ENCODE assay signal across 1 cellular context in the genomic region with DNA sequence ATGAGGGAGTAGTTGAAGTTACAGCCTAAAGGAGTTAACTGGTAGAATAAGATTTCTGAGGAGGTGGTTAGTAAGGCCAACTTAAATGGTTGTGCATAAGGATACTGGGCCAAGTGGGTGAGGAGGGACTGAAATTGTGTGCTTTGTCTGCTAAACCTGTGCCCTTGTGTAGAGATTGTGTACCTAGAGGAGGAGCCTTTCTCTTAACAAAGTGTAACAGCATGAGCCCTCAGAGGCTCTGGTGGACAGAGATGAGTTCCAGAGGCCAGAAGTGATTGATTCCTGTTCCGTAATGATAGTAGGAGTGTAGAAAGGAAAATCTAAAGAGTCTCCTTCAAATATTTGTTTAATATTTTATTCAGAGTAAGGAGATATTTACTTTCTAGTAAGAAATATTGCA.
A peak's percentile ranks its signal among the peaks of the same experiment; 100 is the strongest.
TF ChIP-seq lines count a peak whose summit lies in the region.

No MANE protein-coding gene starts in this region.

TF ChIP-seq in HepG2, 621 proteins besides CTCF, POLR2A, EP300 and RAD21 (continued from another document):
- TF ChIP-seq TBX2 (CRISPR knock-in tag; IDR thresholded peaks at IDR 0.05; ENCODE audit: borderline replicate concordance) (no peak), SP5 (CRISPR knock-in tag; IDR thresholded peaks at IDR 0.05; ENCODE audit: borderline replicate concordance, low read depth) (0 out of 2 replicates have a peak, but pooled peaks have one; percentile 21), ZMYM4 (CRISPR knock-in tag; IDR thresholded peaks at IDR 0.05) (0 out of 2 replicates have a peak, but pooled peaks have one; percentile 16), ZNF17 (CRISPR knock-in tag; IDR thresholded peaks at IDR 0.05) (no peak), MIER3 (CRISPR knock-in tag; IDR thresholded peaks at IDR 0.05; ENCODE audit: borderline replicate concordance) (no peak)
- TF ChIP-seq, protein P1, sequence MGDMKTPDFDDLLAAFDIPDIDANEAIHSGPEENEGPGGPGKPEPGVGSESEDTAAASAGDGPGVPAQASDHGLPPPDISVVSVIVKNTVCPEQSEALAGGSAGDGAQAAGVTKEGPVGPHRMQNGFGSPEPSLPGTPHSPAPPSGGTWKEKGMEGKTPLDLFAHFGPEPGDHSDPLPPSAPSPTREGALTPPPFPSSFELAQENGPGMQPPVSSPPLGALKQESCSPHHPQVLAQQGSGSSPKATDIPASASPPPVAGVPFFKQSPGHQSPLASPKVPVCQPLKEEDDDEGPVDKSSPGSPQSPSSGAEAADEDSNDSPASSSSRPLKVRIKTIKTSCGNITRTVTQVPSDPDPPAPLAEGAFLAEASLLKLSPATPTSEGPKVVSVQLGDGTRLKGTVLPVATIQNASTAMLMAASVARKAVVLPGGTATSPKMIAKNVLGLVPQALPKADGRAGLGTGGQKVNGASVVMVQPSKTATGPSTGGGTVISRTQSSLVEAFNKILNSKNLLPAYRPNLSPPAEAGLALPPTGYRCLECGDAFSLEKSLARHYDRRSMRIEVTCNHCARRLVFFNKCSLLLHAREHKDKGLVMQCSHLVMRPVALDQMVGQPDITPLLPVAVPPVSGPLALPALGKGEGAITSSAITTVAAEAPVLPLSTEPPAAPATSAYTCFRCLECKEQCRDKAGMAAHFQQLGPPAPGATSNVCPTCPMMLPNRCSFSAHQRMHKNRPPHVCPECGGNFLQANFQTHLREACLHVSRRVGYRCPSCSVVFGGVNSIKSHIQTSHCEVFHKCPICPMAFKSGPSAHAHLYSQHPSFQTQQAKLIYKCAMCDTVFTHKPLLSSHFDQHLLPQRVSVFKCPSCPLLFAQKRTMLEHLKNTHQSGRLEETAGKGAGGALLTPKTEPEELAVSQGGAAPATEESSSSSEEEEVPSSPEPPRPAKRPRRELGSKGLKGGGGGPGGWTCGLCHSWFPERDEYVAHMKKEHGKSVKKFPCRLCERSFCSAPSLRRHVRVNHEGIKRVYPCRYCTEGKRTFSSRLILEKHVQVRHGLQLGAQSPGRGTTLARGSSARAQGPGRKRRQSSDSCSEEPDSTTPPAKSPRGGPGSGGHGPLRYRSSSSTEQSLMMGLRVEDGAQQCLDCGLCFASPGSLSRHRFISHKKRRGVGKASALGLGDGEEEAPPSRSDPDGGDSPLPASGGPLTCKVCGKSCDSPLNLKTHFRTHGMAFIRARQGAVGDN (CRISPR knock-in tag; IDR thresholded peaks at IDR 0.05): no peak
